17 cellular contexts compared by ENCODE assay signal in the genomic region with DNA sequence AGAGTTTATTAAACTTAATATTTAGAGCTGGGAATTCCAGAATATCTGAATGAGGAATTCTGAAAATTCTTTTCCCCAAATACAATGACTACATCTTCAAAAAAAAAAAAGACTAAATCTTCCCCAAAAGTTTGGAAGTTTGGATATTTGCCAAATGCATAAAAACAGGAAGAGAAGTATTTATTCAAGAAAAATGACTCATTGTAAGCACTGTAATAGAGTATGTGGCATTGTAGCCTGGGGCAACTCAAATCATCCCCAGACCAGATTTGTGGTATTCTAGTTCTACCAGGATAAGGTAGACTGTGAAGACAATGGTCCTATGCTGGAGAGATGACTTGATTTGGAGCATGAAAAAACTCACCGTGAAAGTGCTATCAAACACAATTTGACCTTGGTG.
DNase-seq lines count a peak whose midpoint lies in the region; ATAC-seq and TF ChIP-seq lines count a peak whose summit lies in the region.
"Had no signal": no experiment of that assay in that cellular context is flagged by ENCODE, and none has a peak within 500 bp of the region (broad histone marks: within the 10 kb centered on the region; RNA-seq: fewer than 3 reads in every experiment).

No MANE protein-coding gene starts in this region.

- no peaks in the 10 kb centered on the region for H3K9me2 ChIP-seq in PC-3 (replicated peaks; ENCODE audit: low read length)

- H3K27me3 Mint-ChIP-seq in natural killer cell (ENCODE audit: low read depth in 2 of 2) = no peaks in the 10 kb centered on the region
- H3K27me3 Mint-ChIP-seq: activated T-helper 17 cell treated with anti-CD3 and anti-CD28 coated beads, Interleukin-2, amount 50 U/mL, for 72 hours had no signal

- H4K20me1 ChIP-seq in PC-3 (ENCODE audit: low read length) = no peaks in the 10 kb centered on the region
- H4K20me1 ChIP-seq in mammary epithelial cell (ENCODE audit: insufficient read depth, low read length) = no peaks in the 10 kb centered on the region

- CTCF ChIA-PET in PC-3 (lab: Charles Lee) = no interaction called here
- CTCF ChIA-PET in mammary epithelial cell (lab: Charles Lee; ENCODE audit: low non-redundant PET) = interaction anchor here (0.8 kb wide), 1 partner anchor 1435 kb away, joined by 3 read pairs; no protein-coding TSS in a partner anchor

- no peaks in the 10 kb centered on the region for H3K36me3 Mint-ChIP-seq in natural killer cell

- H3K9ac ChIP-seq in PC-3 (ENCODE audit: low read length) (no peak overlapping the region), mammary epithelial cell (ENCODE audit: insufficient read depth, low read length) (no peak overlapping the region)

- no peak overlapping the region for H3K4me3 Mint-ChIP-seq in natural killer cell
- H3K4me3 Mint-ChIP-seq: activated T-helper 17 cell treated with anti-CD3 and anti-CD28 coated beads, Interleukin-2, amount 50 U/mL, for 72 hours; T-helper 2 cell treated with Interferon-gamma antibody and Interleukin-4, amounts not matched to agents 5 μg/mL and 100 μg/mL, for 36 hours had no signal

- H3K27ac ChIP-seq in PC-3 (ENCODE audit: low read length) (peak overlapping the region; percentile 48), mammary epithelial cell (ENCODE audit: insufficient read depth, low read depth, low read length) (no peak overlapping the region)
- H3K27ac ChIP-seq: prostate gland, upper lobe of left lung had no signal

- intact Hi-C loops in PC-3 (cut with micrococcal nuclease) (loop anchor here (1.0 kb wide), 1 partner anchor 18 kb away; no protein-coding TSS in a partner anchor), mammary epithelial cell (cut with micrococcal nuclease) (no loop called here), natural killer cell (cut with micrococcal nuclease) (no loop called here)

- BruUV-seq in PC-3 (replicated peaks; lab: Mats Ljungman, UMichigan) = no TSS peak
- BruUV-seq in mammary epithelial cell (replicated peaks; lab: Mats Ljungman, UMichigan) = no TSS peak

- no peaks in the 10 kb centered on the region for H3K79me2 ChIP-seq in PC-3 (ENCODE audit: low read length)
- no peaks in the 10 kb centered on the region for H3K79me2 ChIP-seq in mammary epithelial cell (ENCODE audit: insufficient read depth, low read length)

- dilution Hi-C loops in mammary epithelial cell (cut with HindIII; ENCODE audit: low sequenced_read_pairs) = no loop called here

- peaks cover 4 to 13% of the 10 kb centered on the region in 2 donors for H3K9me3 Mint-ChIP-seq in natural killer cell
- H3K9me3 Mint-ChIP-seq: T-helper 2 cell treated with Interferon-gamma antibody and Interleukin-4, amounts not matched to agents 5 μg/mL and 100 μg/mL, for 36 hours had no signal

- H3K4me2 ChIP-seq in PC-3 (ENCODE audit: low read length) = peak overlapping the region; percentile 44
- H3K4me2 ChIP-seq in mammary epithelial cell (ENCODE audit: insufficient read depth, low read depth, low read length) = peak overlapping the region; percentile 45

- peaks cover 16 to 20% of the 10 kb centered on the region in 2 donors for H3K4me1 Mint-ChIP-seq in natural killer cell
- H3K4me1 Mint-ChIP-seq: activated T-helper 17 cell treated with anti-CD3 and anti-CD28 coated beads, Interleukin-2, amount 50 U/mL, for 72 hours had no signal

- peaks cover 14% of the 10 kb centered on the region for H3K4me1 ChIP-seq in BE2C
- H3K4me1 ChIP-seq in PC-3 (ENCODE audit: insufficient read depth, low read length) = peaks cover 33% of the 10 kb centered on the region
- H3K4me1 ChIP-seq in mammary epithelial cell (ENCODE audit: insufficient read depth, low read length) = peaks cover 24% of the 10 kb centered on the region
- H3K4me1 ChIP-seq: prostate gland, upper lobe of left lung had no signal

- ATAC-seq in PC-3 (peak; percentile 98), natural killer cell (no peak), GM21381 (IDR thresholded peaks at IDR 0.05; ENCODE audit: unreplicated experiment) (no peak)
- ATAC-seq: activated T-helper 17 cell treated with anti-CD3 and anti-CD28 coated beads, Interleukin-2, amount 50 U/mL, for 72 hours had no signal

- H3K4me3 ChIP-seq in BE2C (ENCODE audit: low read depth, low read length) (no peak overlapping the region), PC-3 (ENCODE audit: low read length) (no peak overlapping the region), mammary epithelial cell (replicated peaks in 1 of 3; ENCODE audit: insufficient read depth in 1 of 3, low read depth in 2 of 3, low read length in 3 of 3) (no peak overlapping the region)
- H3K4me3 ChIP-seq: prostate gland, upper lobe of left lung had no signal

- DNase-seq in BE2C = peak; percentile 29
- DNase-seq in PC-3 = peak; percentile 92
- peak; percentile 89 for DNase-seq in mammary epithelial cell
- DNase-seq in iris pigment epithelial cell (ENCODE audit: low read depth) = peak; percentile 36
- DNase-seq in C1 segment of cervical spinal cord (lab: John Stamatoyannopoulos, UW) = no peak
- no peak for DNase-seq in NCI-H2081 treated with DMSO at 0.1 percent for 48 hours (lab: John Stamatoyannopoulos, UW)
- no peak for DNase-seq in natural killer cell
- DNase-seq: activated CD4-positive, alpha-beta T cell treated with anti-CD3 and anti-CD28 coated beads, Interleukin-2, amount 50 U/mL, for 48 hours; DMS 273 treated with DMSO at 0.1 percent for 48 hours; MV-4-11; NCI-H2227 treated with DMSO at 0.1 percent for 48 hours; stimulated activated CD4-positive, alpha-beta T cell treated with anti-CD3 and anti-CD28 coated beads, Interleukin-4, amount 100 ng/mL, for 1 hour; upper lobe of left lung had no signal

- TF ChIP-seq CTCF in BE2C (IDR thresholded peaks at IDR 0.05; ENCODE audit: low read depth, low read length) (no peak), PC-3 (conservative IDR thresholded peaks at IDR 0.05; ENCODE audit: low read depth, low read length) (no peak), mammary epithelial cell (conservative IDR thresholded peaks at IDR 0.05 in 1 of 2, IDR thresholded peaks at IDR 0.05 in 1 of 2; ENCODE audit: extremely low read depth in 1 of 2, insufficient read depth in 1 of 2, low read depth in 1 of 2, low read length in 2 of 2) (no peak), natural killer cell (IDR thresholded peaks at IDR 0.05) (no peak)

- peaks cover 5% of the 10 kb centered on the region for H3F3A ChIP-seq in PC-3 (ENCODE audit: low read length, unreplicated experiment)

- H3K27me3 ChIP-seq in BE2C (no peaks in the 10 kb centered on the region), PC-3 (ENCODE audit: low read length) (no peaks in the 10 kb centered on the region), mammary epithelial cell (ENCODE audit: insufficient read depth, low read length) (no peaks in the 10 kb centered on the region)
- H3K27me3 ChIP-seq: upper lobe of left lung had no signal

- H3K27ac Mint-ChIP-seq in natural killer cell = no peak overlapping the region
- H3K27ac Mint-ChIP-seq: activated T-helper 17 cell treated with anti-CD3 and anti-CD28 coated beads, Interleukin-2, amount 50 U/mL, for 72 hours; T-helper 2 cell treated with Interferon-gamma antibody and Interleukin-4, amounts not matched to agents 5 μg/mL and 100 μg/mL, for 36 hours had no signal

- H3K36me3 ChIP-seq in BE2C = no peaks in the 10 kb centered on the region
- no peaks in the 10 kb centered on the region for H3K36me3 ChIP-seq in PC-3 (ENCODE audit: low read depth, low read length)
- no peaks in the 10 kb centered on the region for H3K36me3 ChIP-seq in mammary epithelial cell (ENCODE audit: insufficient read depth, low read length)
- H3K36me3 ChIP-seq: prostate gland, upper lobe of left lung had no signal

- no CpG with 5 or more reads among the region's 1 CpG for WGBS in mammary epithelial cell (ENCODE audit: low coverage, missing lambda C conversion rate)

- POLR2A ChIA-PET in PC-3 (lab: Charles Lee; ENCODE audit: unreplicated experiment) = no interaction called here

- no peaks in the 10 kb centered on the region for H3K9me3 ChIP-seq in BE2C
- H3K9me3 ChIP-seq in PC-3 (ENCODE audit: low read length) = no peaks in the 10 kb centered on the region
- H3K9me3 ChIP-seq in mammary epithelial cell (replicated peaks; ENCODE audit: insufficient read depth, low read length) = no peaks in the 10 kb centered on the region
- H3K9me3 ChIP-seq: prostate gland, upper lobe of left lung had no signal

- H2AFZ ChIP-seq in PC-3 (ENCODE audit: low read length) (no peak overlapping the region), mammary epithelial cell (ENCODE audit: low read depth, low read length) (no peak overlapping the region)

- in situ Hi-C loops in mammary epithelial cell (cut with MboI; ENCODE audit: low sequenced_read_pairs in 2 of 2) = no loop called here

Comparison
In these comparisons a context has a peak if more than half of its experiments do, and no peak if none do; other contexts are left out.
1. DNase-seq: peak in BE2C (single experiment), PC-3 (single experiment), mammary epithelial cell (single experiment) and iris pigment epithelial cell (single experiment); none in C1 segment of cervical spinal cord (0 of 14), NCI-H2081 treated with DMSO at 0.1 percent for 48 hours (single experiment) and natural killer cell (single experiment).